Comparison of ENCODE assay signal across 8 cellular contexts in the genomic region with DNA sequence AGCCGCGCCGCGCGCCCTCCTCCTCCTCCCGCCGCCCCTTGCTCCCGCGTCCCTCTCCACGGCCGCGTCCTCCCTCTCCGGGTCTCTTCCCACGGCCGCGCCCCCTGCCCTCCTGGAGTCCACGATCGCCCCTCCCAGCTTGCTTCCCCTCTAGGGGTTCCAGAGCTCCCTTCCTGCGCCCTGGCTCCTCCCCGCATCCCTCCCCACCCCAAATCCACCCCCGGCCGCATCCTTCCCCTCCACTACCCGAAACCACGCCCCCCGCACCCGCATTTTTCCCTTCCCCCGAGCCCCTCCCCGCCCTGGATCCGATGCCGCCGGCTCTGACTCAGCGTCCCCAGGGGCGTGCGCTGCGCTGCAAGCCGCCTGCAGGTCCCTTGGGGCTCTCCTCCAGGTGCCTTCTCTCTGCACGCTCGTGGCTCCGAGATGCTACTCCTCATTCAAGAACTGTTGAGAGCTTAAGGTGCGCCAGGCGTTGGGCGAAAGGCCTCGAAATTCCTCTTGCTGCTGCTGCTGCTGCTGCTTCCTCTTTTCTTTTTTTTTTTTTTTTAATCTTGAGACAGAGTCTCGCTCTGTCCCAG. TPM values are rescaled to one million over a fixed set of nuclear protein-coding genes. Genes with fewer than 3 reads are reported as not detected.
DNase-seq lines count a peak whose midpoint lies in the region; ATAC-seq lines count a peak whose summit lies in the region.

No MANE protein-coding gene starts in this region.

- H3K4me1 ChIP-seq in HAP-1: peaks cover 4% of the 10 kb centered on the region; the same call in 1 of the 2 replicates

- no peaks in the 10 kb centered on the region for H3K36me3 Mint-ChIP-seq in activated CD4-positive, alpha-beta memory T cell treated with anti-CD3 and anti-CD28 coated beads for 36 hours
- H3K36me3 Mint-ChIP-seq in dendritic cell treated with granulocyte-macrophage colony-stimulating factor and Interleukin-4, amounts not matched to agents 40 ng/mL and 50 ng/mL, for 4 days (ENCODE audit: low read depth): no peaks in the 10 kb centered on the region

- peak; percentile 58 for DNase-seq in ELR (ENCODE audit: low read depth)
- peak; percentile 36 to 79 for DNase-seq in HAP-1 (ENCODE audit: low spot score in 2 of 2)
- peak; percentile 53 for DNase-seq in NCI-H1436 treated with DMSO at 0.1 percent for 48 hours (lab: John Stamatoyannopoulos, UW)
- peak; percentile 86 for DNase-seq in activated CD4-positive, alpha-beta memory T cell treated with anti-CD3 and anti-CD28 coated beads for 36 hours
- DNase-seq in midbrain (lab: John Stamatoyannopoulos, UW): peak; percentile 9
- DNase-seq in stimulated activated CD8-positive, alpha-beta memory T cell treated with anti-CD3 and anti-CD28 coated beads, Interleukin-4, amount 100 ng/mL, for 4 hours (ENCODE audit: low read depth in 2 of 2, low spot score in 1 of 2): peak; percentile 54

- in situ Hi-C loops in HAP-1 (cut with MboI; ENCODE audit: low sequenced_read_pairs): no loop called here

- H3K27ac Mint-ChIP-seq in activated CD4-positive, alpha-beta memory T cell treated with anti-CD3 and anti-CD28 coated beads for 36 hours: no peak overlapping the region
- peak overlapping the region; percentile 78 for H3K27ac Mint-ChIP-seq in dendritic cell treated with granulocyte-macrophage colony-stimulating factor and Interleukin-4, amounts not matched to agents 40 ng/mL and 50 ng/mL, for 4 days

- no peaks in the 10 kb centered on the region for H3K9me3 Mint-ChIP-seq in activated CD4-positive, alpha-beta memory T cell treated with anti-CD3 and anti-CD28 coated beads for 36 hours
- no peaks in the 10 kb centered on the region for H3K9me3 Mint-ChIP-seq in dendritic cell treated with granulocyte-macrophage colony-stimulating factor and Interleukin-4, amounts not matched to agents 40 ng/mL and 50 ng/mL, for 4 days

- H3K27me3 Mint-ChIP-seq in activated CD4-positive, alpha-beta memory T cell treated with anti-CD3 and anti-CD28 coated beads for 36 hours: peaks cover 13% of the 10 kb centered on the region
- peaks cover 64% of the 10 kb centered on the region for H3K27me3 Mint-ChIP-seq in dendritic cell treated with granulocyte-macrophage colony-stimulating factor and Interleukin-4, amounts not matched to agents 40 ng/mL and 50 ng/mL, for 4 days

- peak overlapping the region; percentile 66 for H3K4me3 Mint-ChIP-seq in activated CD4-positive, alpha-beta memory T cell treated with anti-CD3 and anti-CD28 coated beads for 36 hours
- H3K4me3 Mint-ChIP-seq in dendritic cell treated with granulocyte-macrophage colony-stimulating factor and Interleukin-4, amounts not matched to agents 40 ng/mL and 50 ng/mL, for 4 days: peak overlapping the region; percentile 79

- H3K27me3 ChIP-seq in HAP-1 (ENCODE audit: low read depth): peaks cover 2% of the 10 kb centered on the region; the same call in 1 of the 2 replicates

- no peak for ATAC-seq in HG03565 (IDR thresholded peaks at IDR 0.05; ENCODE audit: unreplicated experiment)

- H3K4me3 ChIP-seq in HAP-1: peak overlapping the region; percentile 25

- peaks cover 2% of the 10 kb centered on the region for H3K4me1 Mint-ChIP-seq in activated CD4-positive, alpha-beta memory T cell treated with anti-CD3 and anti-CD28 coated beads for 36 hours (ENCODE audit: low read depth)
- peaks cover 15% of the 10 kb centered on the region for H3K4me1 Mint-ChIP-seq in dendritic cell treated with granulocyte-macrophage colony-stimulating factor and Interleukin-4, amounts not matched to agents 40 ng/mL and 50 ng/mL, for 4 days (ENCODE audit: low read depth)

- H3K9me3 ChIP-seq in HAP-1: no peaks in the 10 kb centered on the region

- POLR2A ChIA-PET in activated CD4-positive, alpha-beta memory T cell treated with anti-CD3 and anti-CD28 coated beads for 36 hours (lab: Charles Lee): no interaction called here

- intact Hi-C loops in activated CD4-positive, alpha-beta memory T cell treated with anti-CD3 and anti-CD28 coated beads for 36 hours (cut with micrococcal nuclease): no loop called here
- intact Hi-C loops in dendritic cell treated with granulocyte-macrophage colony-stimulating factor and Interleukin-4, amounts not matched to agents 40 ng/mL and 50 ng/mL, for 4 days (cut with micrococcal nuclease): loop anchor here (5.0 to 10.0 kb wide), 2 partner anchors 585 to 748 kb away; a partner anchor contains a TSS

- CTCF ChIA-PET in activated CD4-positive, alpha-beta memory T cell treated with anti-CD3 and anti-CD28 coated beads for 36 hours (lab: Charles Lee): interaction anchor here (1.1 to 4.1 kb wide), 2 partner anchors 33 to 38 kb away, joined by 4 to 20 read pairs; no protein-coding TSS in a partner anchor

- H3K36me3 ChIP-seq in HAP-1 (replicated peaks): no peaks in the 10 kb centered on the region

RNA-seq across cellular contexts. Expression of a gene that starts 0.3 kb away (rescaled TPM):
- total RNA-seq in activated CD4-positive, alpha-beta memory T cell treated with anti-CD3 and anti-CD28 coated beads for 36 hours: not detected

RNA-seq across cellular contexts. Expression of a gene that starts 8.2 kb away (rescaled TPM):
- total RNA-seq in activated CD4-positive, alpha-beta memory T cell treated with anti-CD3 and anti-CD28 coated beads for 36 hours: 10 to 100 TPM; 44.3 to 48.7 TPM

Comparison
In these comparisons a context has a peak if more than half of its experiments do, and no peak if none do; other contexts are left out.
1. DNase-seq: peak in every context shown above with its lines; median percentile 86 in activated CD4-positive, alpha-beta memory T cell treated with anti-CD3 and anti-CD28 coated beads for 36 hours; 58 in ELR; 58 in HAP-1; 54 in stimulated activated CD8-positive, alpha-beta memory T cell treated with anti-CD3 and anti-CD28 coated beads, Interleukin-4, amount 100 ng/mL, for 4 hours; 53 in NCI-H1436 treated with DMSO at 0.1 percent for 48 hours; 9 in midbrain.